17 cellular contexts compared by ENCODE assay signal in the genomic region with DNA sequence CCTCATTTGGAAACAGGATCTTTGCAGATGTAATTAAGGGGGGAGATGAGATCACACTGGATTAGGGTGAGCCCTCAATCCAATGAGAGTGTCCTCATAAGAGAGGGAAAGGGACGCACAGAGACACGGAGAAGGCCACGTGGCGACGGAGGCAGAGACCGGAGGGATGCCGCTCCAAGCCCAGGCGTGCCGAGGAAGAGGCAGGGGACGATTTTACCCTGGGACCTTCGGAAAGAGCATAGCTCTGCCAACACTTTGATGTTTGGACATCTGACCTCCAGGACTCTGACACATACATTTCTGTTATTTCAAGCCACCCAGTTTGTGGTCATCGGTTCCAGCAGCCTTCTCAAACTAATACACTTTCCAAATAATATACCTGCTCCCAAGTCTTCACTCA.
DNase-seq lines count a peak whose midpoint lies in the region; ATAC-seq, FAIRE-seq and TF ChIP-seq lines count a peak whose summit lies in the region.
"Had no signal": no experiment of that assay in that cellular context is flagged by ENCODE, and none has a peak within 500 bp of the region (broad histone marks: within the 10 kb centered on the region; RNA-seq: fewer than 3 reads in every experiment).

No MANE protein-coding gene starts in this region.

- H3K36me3 ChIP-seq in ACC112 (ENCODE audit: insufficient read depth, low read length) (no peaks in the 10 kb centered on the region), PC-9 (ENCODE audit: low read depth) (no peaks in the 10 kb centered on the region), esophagus muscularis mucosa (no peaks in the 10 kb centered on the region), skeletal muscle satellite cell (ENCODE audit: insufficient read depth, low read length) (no peaks in the 10 kb centered on the region), kidney (ENCODE audit: control insufficient read depth in 1 of 2, insufficient read depth in 2 of 2, low read length in 2 of 2) (no peaks in the 10 kb centered on the region)
- H3K36me3 ChIP-seq: esophagus squamous epithelium had no signal

- no peak for TF ChIP-seq CTCF in PC-9 (conservative IDR thresholded peaks at IDR 0.05)
- TF ChIP-seq CTCF in esophagus muscularis mucosa (IDR thresholded peaks at IDR 0.05): no peak
- TF ChIP-seq CTCF in kidney (IDR thresholded peaks at IDR 0.05; ENCODE audit: borderline replicate concordance, extremely low read depth, insufficient read depth): no peak

- no peaks in the 10 kb centered on the region for H3K9me3 ChIP-seq in PC-9 (ENCODE audit: insufficient read depth, low read depth)
- no peaks in the 10 kb centered on the region for H3K9me3 ChIP-seq in esophagus muscularis mucosa
- no peaks in the 10 kb centered on the region for H3K9me3 ChIP-seq in skeletal muscle satellite cell (replicated peaks; ENCODE audit: low read length)
- no peaks in the 10 kb centered on the region for H3K9me3 ChIP-seq in kidney (ENCODE audit: control insufficient read depth in 1 of 2, low read length in 2 of 2)
- H3K9me3 ChIP-seq: esophagus squamous epithelium had no signal

- H3K4me3 ChIP-seq in ACC112 (ENCODE audit: low read depth, low read length) (no peak overlapping the region), PC-9 (no peak overlapping the region), esophagus muscularis mucosa (no peak overlapping the region), skeletal muscle satellite cell (ENCODE audit: low read length) (no peak overlapping the region), kidney (ENCODE audit: low read length in 2 of 2) (no peak overlapping the region)

- H3K4me2 ChIP-seq in PC-9: peak overlapping the region; percentile 8; the same call in 1 of the 2 replicates
- H3K4me2 ChIP-seq in skeletal muscle satellite cell (ENCODE audit: low read length): peak overlapping the region; percentile 59

- BruUV-seq in PC-9 (replicated peaks; lab: Mats Ljungman, UMichigan): no TSS peak

- no peaks in the 10 kb centered on the region for H3K9me2 ChIP-seq in PC-9 (ENCODE audit: insufficient read depth)

- CTCF ChIA-PET in PC-9 (lab: Charles Lee): no interaction called here

- intact Hi-C loops in PC-9 (cut with micrococcal nuclease; ENCODE audit: unreplicated experiment) (no loop called here), esophagus muscularis mucosa (cut with DNase I) (no loop called here), kidney (cut with DNase I) (loop anchor here (10.0 kb wide), 1 partner anchor 136 kb away; no protein-coding TSS in a partner anchor)

- H3K27ac ChIP-seq in ACC112 (ENCODE audit: low read depth, low read length): peak overlapping the region; percentile 78; the same call in 1 of the 2 replicates
- no peak overlapping the region for H3K27ac ChIP-seq in PC-9
- peak overlapping the region; percentile 60 to 73 (median 69) for H3K27ac ChIP-seq in esophagus muscularis mucosa (replicated peaks in 1 of 4)
- H3K27ac ChIP-seq in kidney (ENCODE audit: low read depth in 2 of 2, low read length in 2 of 2): no peak overlapping the region

- H3F3A ChIP-seq in PC-9 (ENCODE audit: insufficient read depth, low read depth): peaks cover 7% of the 10 kb centered on the region; the same call in 1 of the 2 replicates

- H4K20me1 ChIP-seq in PC-9 (ENCODE audit: insufficient read depth): no peaks in the 10 kb centered on the region

- no peak for FAIRE-seq in kidney (lab: Jason Lieb, UNC)
- FAIRE-seq: islet of Langerhans had no signal

- TF ChIP-seq POLR2A in esophagus muscularis mucosa (IDR thresholded peaks at IDR 0.05; ENCODE audit: low read depth): no peak

- H3K79me2 ChIP-seq in ACC112 (ENCODE audit: control insufficient read depth, insufficient read depth, low read length, unreplicated experiment): no peaks in the 10 kb centered on the region
- no peaks in the 10 kb centered on the region for H3K79me2 ChIP-seq in PC-9 (ENCODE audit: low read depth)

- DNase-seq in PC-9 (no peak), esophagus muscularis mucosa (ENCODE audit: extremely low spot score) (no peak), dedifferentiated amniotic fluid mesenchymal stem cell (ENCODE audit: extremely low spot score) (no peak), kidney (no peak)
- DNase-seq: activated B cell treated with CpG ODN at 0.5 μM for 24 hours, activated gamma-delta T cell, cortex of kidney, EL, esophagus squamous epithelium, NCI-H1436 treated with DMSO at 0.1 percent for 48 hours, T-helper 17 cell had no signal

- POLR2A ChIA-PET in PC-9 (lab: Charles Lee; ENCODE audit: unreplicated experiment): no interaction called here

- H3K9ac ChIP-seq in skeletal muscle satellite cell (ENCODE audit: low read depth, low read length) (no peak overlapping the region), kidney (ENCODE audit: low read length in 2 of 2) (no peak overlapping the region)

- H2AFZ ChIP-seq in ACC112 (ENCODE audit: low read length, unreplicated experiment) (peak overlapping the region; percentile 57), PC-9 (no peak overlapping the region)

- H3K27me3 ChIP-seq in ACC112 (ENCODE audit: insufficient read depth, low read length): no peaks in the 10 kb centered on the region
- no peaks in the 10 kb centered on the region for H3K27me3 ChIP-seq in PC-9 (ENCODE audit: insufficient read depth, low read depth)
- no peaks in the 10 kb centered on the region for H3K27me3 ChIP-seq in esophagus muscularis mucosa
- peaks cover 29% of the 10 kb centered on the region for H3K27me3 ChIP-seq in skeletal muscle satellite cell (ENCODE audit: control insufficient read depth, insufficient read depth, low read length)

- peaks cover 33% of the 10 kb centered on the region for H3K4me1 ChIP-seq in ACC112 (ENCODE audit: control insufficient read depth, insufficient read depth, low read length, unreplicated experiment)
- H3K4me1 ChIP-seq in PC-9 (replicated peaks; ENCODE audit: insufficient read depth): peaks cover 19% of the 10 kb centered on the region
- H3K4me1 ChIP-seq in esophagus muscularis mucosa: peaks cover 17 to 32% (median 26%) of the 10 kb centered on the region in 4 donors
- peaks cover 16% of the 10 kb centered on the region for H3K4me1 ChIP-seq in skeletal muscle satellite cell (ENCODE audit: control insufficient read depth, insufficient read depth, low read length)
- peaks cover 0 to 2% of the 10 kb centered on the region in 2 donors for H3K4me1 ChIP-seq in kidney (ENCODE audit: control insufficient read depth in 1 of 2, insufficient read depth in 1 of 2, low read depth in 1 of 2, low read length in 2 of 2)

- no peak for TF ChIP-seq EP300 in esophagus muscularis mucosa (IDR thresholded peaks at IDR 0.05)

- ATAC-seq in HG03354 (IDR thresholded peaks at IDR 0.05; ENCODE audit: poor library complexity, severe bottlenecking, unreplicated experiment): no peak
- ATAC-seq in GM19395 (IDR thresholded peaks at IDR 0.05; ENCODE audit: unreplicated experiment): no peak
- ATAC-seq: stimulated activated memory B cell treated with anti-CD40 and anti-IgM and Interleukin-4, amounts not matched to agents 10 μg/mL and 1 μg/mL and 100 μg/mL, for 72 hours; T-helper 17 cell had no signal

- WGBS in esophagus muscularis mucosa: 95% methylated on average over 12 of the region's 12 CpGs

Comparison
In these comparisons a context has a peak if more than half of its experiments do, and no peak if none do; other contexts are left out.
1. H3K27ac ChIP-seq: peak in ACC112 (single experiment) and esophagus muscularis mucosa (4 of 4); none in PC-9 (single experiment) and kidney (0 of 2).